ENCODE assay signal across 19 cellular contexts in the genomic region with DNA sequence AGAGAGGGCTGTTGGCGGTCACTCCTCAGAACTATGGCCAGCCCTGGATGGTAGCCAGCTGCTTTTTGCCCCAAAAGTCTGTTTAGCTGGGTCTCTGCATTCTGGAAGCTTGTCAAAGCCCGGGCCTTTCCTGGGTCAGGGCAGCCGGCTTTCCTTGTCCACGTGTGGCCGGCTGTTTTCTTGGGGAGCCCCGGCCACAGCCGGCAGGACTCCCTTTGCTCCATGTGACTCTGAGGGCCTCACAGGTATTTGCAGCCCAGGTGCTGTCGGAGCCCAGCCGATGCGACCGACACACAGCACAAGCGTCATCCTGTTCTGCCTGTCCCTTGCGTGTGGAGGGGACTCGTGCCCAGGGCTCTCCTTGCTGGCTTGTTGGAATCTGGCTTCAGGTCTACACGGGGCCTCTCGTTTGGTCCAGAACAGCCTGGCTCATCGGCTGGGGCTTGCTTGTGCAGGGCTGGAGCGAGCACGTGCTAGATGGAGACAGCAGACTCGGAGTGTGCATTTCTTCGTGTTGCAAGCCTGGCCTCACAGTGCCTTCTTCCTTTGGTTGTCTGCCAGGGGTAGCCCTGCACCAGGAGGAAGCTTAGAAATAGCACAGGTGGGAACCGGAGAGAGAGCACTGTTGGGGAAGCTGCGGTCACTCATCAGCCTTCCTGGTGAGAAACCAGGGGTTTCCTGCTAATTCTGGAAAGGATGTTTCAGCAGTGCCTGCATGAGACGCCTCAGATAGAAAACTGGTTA. TPM values are rescaled to one million over a fixed set of nuclear protein-coding genes. Genes with fewer than 3 reads are reported as not detected.
DNase-seq lines count a peak whose midpoint lies in the region; FAIRE-seq and TF ChIP-seq lines count a peak whose summit lies in the region.
"Had no signal": no experiment of that assay in that cellular context is flagged by ENCODE, and none has a peak within 500 bp of the region (broad histone marks: within the 10 kb centered on the region; RNA-seq: fewer than 3 reads in every experiment).

No MANE protein-coding gene starts in this region.

- peaks cover 67% of the 10 kb centered on the region for H3K4me1 ChIP-seq in BLaER1
- H3K4me1 ChIP-seq in esophagus muscularis mucosa = peaks cover 49 to 56% (median 51%) of the 10 kb centered on the region in 4 donors
- H3K4me1 ChIP-seq in prostate gland (replicated peaks) = peaks cover 22% of the 10 kb centered on the region

- peak overlapping the region; percentile 63 for H3K4me2 ChIP-seq in BLaER1

- TF ChIP-seq CTCF in esophagus muscularis mucosa (IDR thresholded peaks at IDR 0.05) = no peak
- no peak for TF ChIP-seq CTCF in prostate gland (IDR thresholded peaks at IDR 0.05)
- no peak for TF ChIP-seq CTCF in WERI-Rb-1 (IDR thresholded peaks at IDR 0.05; ENCODE audit: low read depth, low read length)

- 80% methylated on average over 17 of the region's 24 CpGs for WGBS in esophagus muscularis mucosa
- 80% methylated on average over 24 of the region's 24 CpGs for WGBS in prostate gland

- TF ChIP-seq EP300 in esophagus muscularis mucosa (IDR thresholded peaks at IDR 0.05) = no peak

- H3K27ac ChIP-seq in BLaER1 (peak overlapping the region; percentile 63), esophagus muscularis mucosa (replicated peaks in 1 of 4) (peak overlapping the region; percentile 86 to 94 (median 88)), prostate gland (peak overlapping the region; percentile 80 to 84), WERI-Rb-1 (no peak overlapping the region)
- H3K27ac ChIP-seq: body of pancreas had no signal

- H3K36me3 ChIP-seq in BLaER1 (peaks cover 99% of the 10 kb centered on the region), esophagus muscularis mucosa (peaks cover 32 to 69% (median 57%) of the 10 kb centered on the region in 4 donors), prostate gland (peaks cover 0 to 6% of the 10 kb centered on the region in 2 donors), WERI-Rb-1 (peaks cover 28% of the 10 kb centered on the region)

- intact Hi-C loops in esophagus muscularis mucosa (cut with DNase I) (loop anchor here (5.0 kb wide), 1 partner anchor 101 kb away; no protein-coding TSS in a partner anchor), prostate gland (cut with DNase I) (no loop called here)

- TF ChIP-seq POLR2A in esophagus muscularis mucosa (IDR thresholded peaks at IDR 0.05; ENCODE audit: low read depth) = no peak
- TF ChIP-seq POLR2A in prostate gland (IDR thresholded peaks at IDR 0.05) = no peak

- no peak for FAIRE-seq in urothelium cell line (lab: Jason Lieb, UNC)
- FAIRE-seq: TTC549 had no signal

- H3K9me3 ChIP-seq in BLaER1 = peaks cover 22% of the 10 kb centered on the region
- H3K9me3 ChIP-seq in esophagus muscularis mucosa = no peaks in the 10 kb centered on the region
- no peaks in the 10 kb centered on the region for H3K9me3 ChIP-seq in prostate gland
- no peaks in the 10 kb centered on the region for H3K9me3 ChIP-seq in WERI-Rb-1 (ENCODE audit: severe bottlenecking)
- H3K9me3 ChIP-seq: body of pancreas had no signal

- no peak overlapping the region for H3K9ac ChIP-seq in BLaER1

- H4K20me1 ChIP-seq in BLaER1 = peaks cover 44% of the 10 kb centered on the region; the same call in 1 of the 2 replicates

- H3K27me3 ChIP-seq in BLaER1 (no peaks in the 10 kb centered on the region), esophagus muscularis mucosa (no peaks in the 10 kb centered on the region), prostate gland (replicated peaks; ENCODE audit: insufficient read depth) (no peaks in the 10 kb centered on the region), WERI-Rb-1 (ENCODE audit: insufficient read depth, low read depth, severe bottlenecking) (no peaks in the 10 kb centered on the region)
- H3K27me3 ChIP-seq: body of pancreas had no signal

- DNase-seq in MV-4-11 (lab: John Stamatoyannopoulos, UW) (peak; percentile 17), esophagus muscularis mucosa (ENCODE audit: extremely low spot score) (no peak), prostate gland (ENCODE audit: low spot score) (no peak), activated T-cell treated with anti-CD3 and anti-CD28 coated beads for 4 hours (no peak), urothelium cell line (ENCODE audit: low spot score) (no peak), NCI-H510A (lab: John Stamatoyannopoulos, UW) (no peak), WERI-Rb-1 (no peak)
- DNase-seq: activated CD8-positive, alpha-beta memory T cell treated with anti-CD3 and anti-CD28 coated beads for 24 hours; activated naive CD4-positive, alpha-beta T cell treated with Interleukin-2 at 50 U/mL for 16 hours; DMS153; glutamatergic neuron; kidney glomerular epithelial cell; NCI-H2107; SHP77 had no signal

- H3K4me3 ChIP-seq in BLaER1 (no peak overlapping the region), esophagus muscularis mucosa (no peak overlapping the region), prostate gland (no peak overlapping the region), WERI-Rb-1 (ENCODE audit: low read depth, low read length) (no peak overlapping the region)
- H3K4me3 ChIP-seq: body of pancreas, skin epidermis had no signal

RNA-seq across cellular contexts. Expression of a gene that starts 51.4 kb away (rescaled TPM):
- total RNA-seq in esophagus muscularis mucosa (1 to 10 TPM in 1 of 4 donors, not detected in 3; 1.3 TPM), prostate gland (under 1 TPM in 1 of 2 donors, not detected in 1; 0.97 TPM)
- total RNA-seq: body of pancreas, neural crest cell had no signal
